1 cellular context compared by ENCODE assay signal in genomic region chr7:128783143-128783799, GRCh38.
TF ChIP-seq lines count a peak whose summit lies in the region.

No MANE protein-coding gene starts in this region.

TF ChIP-seq in HEK293, 187 proteins besides CTCF, POLR2A, EP300 and RAD21 (continued from another document and continues in another):
- TF ChIP-seq ZBTB7A (tag by site-specific recombination; IDR thresholded peaks at IDR 0.05; ENCODE audit: low read depth), result no peak
- TF ChIP-seq ZNF23 (tag by site-specific recombination; IDR thresholded peaks at IDR 0.05; ENCODE audit: borderline replicate concordance), result no peak
- TF ChIP-seq ZNF404 (tag by site-specific recombination; IDR thresholded peaks at IDR 0.05), result no peak
- TF ChIP-seq ZNF645 (tag by site-specific recombination; IDR thresholded peaks at IDR 0.05), result no peak
- TF ChIP-seq ZSCAN30 (tag by site-specific recombination; IDR thresholded peaks at IDR 0.05), result peak; percentile 83
- TF ChIP-seq ZNF302 (tag by site-specific recombination; IDR thresholded peaks at IDR 0.05; ENCODE audit: low read depth), result no peak
- no peak for TF ChIP-seq ZNF292 (tag by site-specific recombination; IDR thresholded peaks at IDR 0.05; ENCODE audit: borderline replicate concordance, low read depth)
- TF ChIP-seq MEIS1 (CRISPR knock-in tag; IDR thresholded peaks at IDR 0.05; ENCODE audit: borderline replicate concordance), result no peak
- TF ChIP-seq, protein P1, sequence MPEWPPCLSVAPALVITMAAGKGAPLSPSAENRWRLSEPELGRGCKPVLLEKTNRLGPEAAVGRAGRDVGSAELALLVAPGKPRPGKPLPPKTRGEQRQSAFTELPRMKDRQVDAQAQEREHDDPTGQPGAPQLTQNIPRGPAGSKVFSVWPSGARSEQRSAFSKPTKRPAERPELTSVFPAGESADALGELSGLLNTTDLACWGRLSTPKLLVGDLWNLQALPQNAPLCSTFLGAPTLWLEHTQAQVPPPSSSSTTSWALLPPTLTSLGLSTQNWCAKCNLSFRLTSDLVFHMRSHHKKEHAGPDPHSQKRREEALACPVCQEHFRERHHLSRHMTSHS (tag by site-specific recombination; IDR thresholded peaks at IDR 0.05), result no peak
- TF ChIP-seq ZNF837 (tag by site-specific recombination; IDR thresholded peaks at IDR 0.05), result no peak
- no peak for TF ChIP-seq RBAK (tag by site-specific recombination; IDR thresholded peaks at IDR 0.05)
- TF ChIP-seq GLI4 (tag by site-specific recombination; IDR thresholded peaks at IDR 0.05), result no peak
- TF ChIP-seq, protein P2, sequence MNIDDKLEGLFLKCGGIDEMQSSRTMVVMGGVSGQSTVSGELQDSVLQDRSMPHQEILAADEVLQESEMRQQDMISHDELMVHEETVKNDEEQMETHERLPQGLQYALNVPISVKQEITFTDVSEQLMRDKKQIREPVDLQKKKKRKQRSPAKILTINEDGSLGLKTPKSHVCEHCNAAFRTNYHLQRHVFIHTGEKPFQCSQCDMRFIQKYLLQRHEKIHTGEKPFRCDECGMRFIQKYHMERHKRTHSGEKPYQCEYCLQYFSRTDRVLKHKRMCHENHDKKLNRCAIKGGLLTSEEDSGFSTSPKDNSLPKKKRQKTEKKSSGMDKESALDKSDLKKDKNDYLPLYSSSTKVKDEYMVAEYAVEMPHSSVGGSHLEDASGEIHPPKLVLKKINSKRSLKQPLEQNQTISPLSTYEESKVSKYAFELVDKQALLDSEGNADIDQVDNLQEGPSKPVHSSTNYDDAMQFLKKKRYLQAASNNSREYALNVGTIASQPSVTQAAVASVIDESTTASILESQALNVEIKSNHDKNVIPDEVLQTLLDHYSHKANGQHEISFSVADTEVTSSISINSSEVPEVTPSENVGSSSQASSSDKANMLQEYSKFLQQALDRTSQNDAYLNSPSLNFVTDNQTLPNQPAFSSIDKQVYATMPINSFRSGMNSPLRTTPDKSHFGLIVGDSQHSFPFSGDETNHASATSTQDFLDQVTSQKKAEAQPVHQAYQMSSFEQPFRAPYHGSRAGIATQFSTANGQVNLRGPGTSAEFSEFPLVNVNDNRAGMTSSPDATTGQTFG (tag by site-specific recombination; IDR thresholded peaks at IDR 0.05; ENCODE audit: borderline replicate concordance), result 0 out of 2 replicates have a peak, but pooled peaks have one; percentile 54
- 0 out of 2 replicates have a peak, but pooled peaks have one; percentile 11 for TF ChIP-seq FEZF1 (tag by site-specific recombination; IDR thresholded peaks at IDR 0.05)
- TF ChIP-seq ZNF16 (tag by site-specific recombination; IDR thresholded peaks at IDR 0.05; ENCODE audit: low read depth), result no peak
- no peak for TF ChIP-seq OVOL3 (tag by site-specific recombination; IDR thresholded peaks at IDR 0.05)
- TF ChIP-seq ZNF747 (tag by site-specific recombination; IDR thresholded peaks at IDR 0.05), result no peak
- TF ChIP-seq ZNF501 (tag by site-specific recombination; IDR thresholded peaks at IDR 0.05), result peak; percentile 53; the same call in 1 of the 2 replicates
- no peak for TF ChIP-seq ZNF670 (tag by site-specific recombination; IDR thresholded peaks at IDR 0.05; ENCODE audit: low read depth)
- TF ChIP-seq ZNF37A (tag by site-specific recombination; IDR thresholded peaks at IDR 0.05), result no peak
- no peak; the same call in none of the 2 replicates for TF ChIP-seq PRDM10 (tag by site-specific recombination; IDR thresholded peaks at IDR 0.05)
- TF ChIP-seq, protein P3, sequence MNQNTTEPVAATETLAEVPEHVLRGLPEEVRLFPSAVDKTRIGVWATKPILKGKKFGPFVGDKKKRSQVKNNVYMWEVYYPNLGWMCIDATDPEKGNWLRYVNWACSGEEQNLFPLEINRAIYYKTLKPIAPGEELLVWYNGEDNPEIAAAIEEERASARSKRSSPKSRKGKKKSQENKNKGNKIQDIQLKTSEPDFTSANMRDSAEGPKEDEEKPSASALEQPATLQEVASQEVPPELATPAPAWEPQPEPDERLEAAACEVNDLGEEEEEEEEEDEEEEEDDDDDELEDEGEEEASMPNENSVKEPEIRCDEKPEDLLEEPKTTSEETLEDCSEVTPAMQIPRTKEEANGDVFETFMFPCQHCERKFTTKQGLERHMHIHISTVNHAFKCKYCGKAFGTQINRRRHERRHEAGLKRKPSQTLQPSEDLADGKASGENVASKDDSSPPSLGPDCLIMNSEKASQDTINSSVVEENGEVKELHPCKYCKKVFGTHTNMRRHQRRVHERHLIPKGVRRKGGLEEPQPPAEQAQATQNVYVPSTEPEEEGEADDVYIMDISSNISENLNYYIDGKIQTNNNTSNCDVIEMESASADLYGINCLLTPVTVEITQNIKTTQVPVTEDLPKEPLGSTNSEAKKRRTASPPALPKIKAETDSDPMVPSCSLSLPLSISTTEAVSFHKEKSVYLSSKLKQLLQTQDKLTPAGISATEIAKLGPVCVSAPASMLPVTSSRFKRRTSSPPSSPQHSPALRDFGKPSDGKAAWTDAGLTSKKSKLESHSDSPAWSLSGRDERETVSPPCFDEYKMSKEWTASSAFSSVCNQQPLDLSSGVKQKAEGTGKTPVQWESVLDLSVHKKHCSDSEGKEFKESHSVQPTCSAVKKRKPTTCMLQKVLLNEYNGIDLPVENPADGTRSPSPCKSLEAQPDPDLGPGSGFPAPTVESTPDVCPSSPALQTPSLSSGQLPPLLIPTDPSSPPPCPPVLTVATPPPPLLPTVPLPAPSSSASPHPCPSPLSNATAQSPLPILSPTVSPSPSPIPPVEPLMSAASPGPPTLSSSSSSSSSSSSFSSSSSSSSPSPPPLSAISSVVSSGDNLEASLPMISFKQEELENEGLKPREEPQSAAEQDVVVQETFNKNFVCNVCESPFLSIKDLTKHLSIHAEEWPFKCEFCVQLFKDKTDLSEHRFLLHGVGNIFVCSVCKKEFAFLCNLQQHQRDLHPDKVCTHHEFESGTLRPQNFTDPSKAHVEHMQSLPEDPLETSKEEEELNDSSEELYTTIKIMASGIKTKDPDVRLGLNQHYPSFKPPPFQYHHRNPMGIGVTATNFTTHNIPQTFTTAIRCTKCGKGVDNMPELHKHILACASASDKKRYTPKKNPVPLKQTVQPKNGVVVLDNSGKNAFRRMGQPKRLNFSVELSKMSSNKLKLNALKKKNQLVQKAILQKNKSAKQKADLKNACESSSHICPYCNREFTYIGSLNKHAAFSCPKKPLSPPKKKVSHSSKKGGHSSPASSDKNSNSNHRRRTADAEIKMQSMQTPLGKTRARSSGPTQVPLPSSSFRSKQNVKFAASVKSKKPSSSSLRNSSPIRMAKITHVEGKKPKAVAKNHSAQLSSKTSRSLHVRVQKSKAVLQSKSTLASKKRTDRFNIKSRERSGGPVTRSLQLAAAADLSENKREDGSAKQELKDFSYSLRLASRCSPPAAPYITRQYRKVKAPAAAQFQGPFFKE (tag by site-specific recombination; IDR thresholded peaks at IDR 0.05; ENCODE audit: borderline replicate concordance), result no peak
- TF ChIP-seq ZNF426 (tag by site-specific recombination; IDR thresholded peaks at IDR 0.05), result no peak
- TF ChIP-seq ZNF354C (tag by site-specific recombination; IDR thresholded peaks at IDR 0.05; ENCODE audit: borderline replicate concordance, low read depth), result no peak
- no peak for TF ChIP-seq ZNF768 (tag by site-specific recombination; IDR thresholded peaks at IDR 0.05)
- TF ChIP-seq ZNF658 (tag by site-specific recombination; IDR thresholded peaks at IDR 0.05), result no peak
- no peak for TF ChIP-seq SCRT1 (tag by site-specific recombination; IDR thresholded peaks at IDR 0.05; ENCODE audit: borderline replicate concordance)
- no peak for TF ChIP-seq ZNF677 (tag by site-specific recombination; IDR thresholded peaks at IDR 0.05)
- TF ChIP-seq ZSCAN23 (tag by site-specific recombination; IDR thresholded peaks at IDR 0.05), result no peak
- no peak for TF ChIP-seq ZNF571 (tag by site-specific recombination; IDR thresholded peaks at IDR 0.05)
- TF ChIP-seq ZNF202 (tag by site-specific recombination; IDR thresholded peaks at IDR 0.05; ENCODE audit: borderline replicate concordance), result no peak
- TF ChIP-seq SALL2 (tag by site-specific recombination; IDR thresholded peaks at IDR 0.05; ENCODE audit: borderline replicate concordance), result 0 out of 2 replicates have a peak, but pooled peaks have one; percentile 77
- TF ChIP-seq EGR2 (tag by site-specific recombination; IDR thresholded peaks at IDR 0.05; ENCODE audit: low read depth), result no peak
- TF ChIP-seq ZSCAN4 (tag by site-specific recombination; IDR thresholded peaks at IDR 0.05), result peak; percentile 39; the same call in 1 of the 2 replicates
- no peak for TF ChIP-seq BCL11A (tag by site-specific recombination; IDR thresholded peaks at IDR 0.05; ENCODE audit: low read depth)
- TF ChIP-seq, protein P4, sequence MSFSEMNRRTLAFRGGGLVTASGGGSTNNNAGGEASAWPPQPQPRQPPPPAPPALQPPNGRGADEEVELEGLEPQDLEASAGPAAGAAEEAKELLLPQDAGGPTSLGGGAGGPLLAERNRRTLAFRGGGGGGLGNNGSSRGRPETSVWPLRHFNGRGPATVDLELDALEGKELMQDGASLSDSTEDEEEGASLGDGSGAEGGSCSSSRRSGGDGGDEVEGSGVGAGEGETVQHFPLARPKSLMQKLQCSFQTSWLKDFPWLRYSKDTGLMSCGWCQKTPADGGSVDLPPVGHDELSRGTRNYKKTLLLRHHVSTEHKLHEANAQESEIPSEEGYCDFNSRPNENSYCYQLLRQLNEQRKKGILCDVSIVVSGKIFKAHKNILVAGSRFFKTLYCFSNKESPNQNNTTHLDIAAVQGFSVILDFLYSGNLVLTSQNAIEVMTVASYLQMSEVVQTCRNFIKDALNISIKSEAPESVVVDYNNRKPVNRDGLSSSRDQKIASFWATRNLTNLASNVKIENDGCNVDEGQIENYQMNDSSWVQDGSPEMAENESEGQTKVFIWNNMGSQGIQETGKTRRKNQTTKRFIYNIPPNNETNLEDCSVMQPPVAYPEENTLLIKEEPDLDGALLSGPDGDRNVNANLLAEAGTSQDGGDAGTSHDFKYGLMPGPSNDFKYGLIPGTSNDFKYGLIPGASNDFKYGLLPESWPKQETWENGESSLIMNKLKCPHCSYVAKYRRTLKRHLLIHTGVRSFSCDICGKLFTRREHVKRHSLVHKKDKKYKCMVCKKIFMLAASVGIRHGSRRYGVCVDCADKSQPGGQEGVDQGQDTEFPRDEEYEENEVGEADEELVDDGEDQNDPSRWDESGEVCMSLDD (tag by site-specific recombination; IDR thresholded peaks at IDR 0.05), result peak; percentile 92
- TF ChIP-seq, protein P5, sequence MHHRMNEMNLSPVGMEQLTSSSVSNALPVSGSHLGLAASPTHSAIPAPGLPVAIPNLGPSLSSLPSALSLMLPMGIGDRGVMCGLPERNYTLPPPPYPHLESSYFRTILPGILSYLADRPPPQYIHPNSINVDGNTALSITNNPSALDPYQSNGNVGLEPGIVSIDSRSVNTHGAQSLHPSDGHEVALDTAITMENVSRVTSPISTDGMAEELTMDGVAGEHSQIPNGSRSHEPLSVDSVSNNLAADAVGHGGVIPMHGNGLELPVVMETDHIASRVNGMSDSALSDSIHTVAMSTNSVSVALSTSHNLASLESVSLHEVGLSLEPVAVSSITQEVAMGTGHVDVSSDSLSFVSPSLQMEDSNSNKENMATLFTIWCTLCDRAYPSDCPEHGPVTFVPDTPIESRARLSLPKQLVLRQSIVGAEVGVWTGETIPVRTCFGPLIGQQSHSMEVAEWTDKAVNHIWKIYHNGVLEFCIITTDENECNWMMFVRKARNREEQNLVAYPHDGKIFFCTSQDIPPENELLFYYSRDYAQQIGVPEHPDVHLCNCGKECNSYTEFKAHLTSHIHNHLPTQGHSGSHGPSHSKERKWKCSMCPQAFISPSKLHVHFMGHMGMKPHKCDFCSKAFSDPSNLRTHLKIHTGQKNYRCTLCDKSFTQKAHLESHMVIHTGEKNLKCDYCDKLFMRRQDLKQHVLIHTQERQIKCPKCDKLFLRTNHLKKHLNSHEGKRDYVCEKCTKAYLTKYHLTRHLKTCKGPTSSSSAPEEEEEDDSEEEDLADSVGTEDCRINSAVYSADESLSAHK (tag by site-specific recombination; IDR thresholded peaks at IDR 0.05), result no peak
- peak; percentile 94; the same call in 1 of the 2 replicates for TF ChIP-seq ZNF221 (tag by site-specific recombination; IDR thresholded peaks at IDR 0.05; ENCODE audit: borderline replicate concordance)
- 0 out of 2 replicates have a peak, but pooled peaks have one; percentile 13 for TF ChIP-seq MZF1 (tag by site-specific recombination; IDR thresholded peaks at IDR 0.05; ENCODE audit: borderline replicate concordance)
- TF ChIP-seq ZNF521 (tag by site-specific recombination; IDR thresholded peaks at IDR 0.05), result no peak
- no peak for TF ChIP-seq ZNF514 (tag by site-specific recombination; IDR thresholded peaks at IDR 0.05)
